In the genomic region with DNA sequence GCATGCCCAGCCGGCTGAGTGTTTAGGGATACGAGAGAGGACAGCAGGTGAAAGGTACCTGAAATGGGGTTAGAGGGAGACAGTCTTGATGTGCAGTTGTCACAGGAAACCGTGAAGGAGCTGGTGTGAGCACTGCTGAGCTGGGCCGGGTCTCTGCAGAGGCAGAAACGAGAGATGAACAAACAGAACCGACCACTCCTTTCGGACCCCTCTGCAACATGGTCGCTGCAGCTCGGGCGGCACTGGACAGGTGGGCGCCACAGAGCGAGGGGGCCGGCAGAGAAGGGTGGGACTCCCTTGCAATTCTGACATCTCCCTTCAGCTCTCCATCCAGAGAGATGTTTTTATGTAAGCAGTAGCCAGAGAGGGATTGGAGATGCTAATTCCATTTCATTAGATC, we compare ENCODE assay signal across 17 cellular contexts.
DNase-seq lines count a peak whose midpoint lies in the region; ATAC-seq and TF ChIP-seq lines count a peak whose summit lies in the region.
"Had no signal": no experiment of that assay in that cellular context is flagged by ENCODE, and none has a peak within 500 bp of the region (broad histone marks: within the 10 kb centered on the region; RNA-seq: fewer than 3 reads in every experiment).

No MANE protein-coding gene starts in this region.

- H2AFZ ChIP-seq in SK-N-SH (ENCODE audit: low read depth): no peak overlapping the region
- no peak overlapping the region for H2AFZ ChIP-seq in neuronal stem cell (ENCODE audit: low read length)

- H3K36me3 ChIP-seq in SK-N-SH (replicated peaks in 1 of 2; ENCODE audit: control insufficient read depth in 1 of 2, insufficient read depth in 2 of 2, low read length in 1 of 2) (no peaks in the 10 kb centered on the region), endodermal cell (ENCODE audit: control insufficient read depth, insufficient read depth, low read length) (no peaks in the 10 kb centered on the region), neuronal stem cell (replicated peaks in 1 of 2; ENCODE audit: control insufficient read depth in 2 of 2, insufficient read depth in 2 of 2, low read length in 2 of 2) (no peaks in the 10 kb centered on the region)
- H3K36me3 ChIP-seq: BE2C had no signal

- DNase-seq in SK-N-SH (peak; percentile 67), endodermal cell (peak; percentile 70), neuronal stem cell (ENCODE audit: low spot score) (no peak), NOMO-1 treated with dmso at 0.1 percent for 144 hours (lab: John Stamatoyannopoulos, UW; ENCODE audit: unreplicated experiment) (no peak), left cardiac atrium (no peak)
- DNase-seq: 8988T; BE2C; CD4-positive, alpha-beta T cell; EL; H7; IMR-90; Karpas-422; MM.1S; NCI-H1092 treated with DMSO at 0.1 percent for 48 hours had no signal

- H3K9me3 ChIP-seq in SK-N-SH (peaks cover 6% of the 10 kb centered on the region; the same call in 1 of the 2 replicates), endodermal cell (ENCODE audit: control insufficient read depth, low read length) (peaks cover 9% of the 10 kb centered on the region), neuronal stem cell (replicated peaks in 1 of 2; ENCODE audit: control insufficient read depth in 2 of 2, insufficient read depth in 1 of 2, low read depth in 1 of 2, low read length in 2 of 2) (no peaks in the 10 kb centered on the region)

- H3K27ac Mint-ChIP-seq in endodermal cell: no peak overlapping the region
- H3K27ac Mint-ChIP-seq: CD4-positive, alpha-beta T cell had no signal

- H3K79me1 ChIP-seq in neuronal stem cell (ENCODE audit: low read depth, low read length): no peaks in the 10 kb centered on the region

- no peaks in the 10 kb centered on the region for H3K79me2 ChIP-seq in SK-N-SH (ENCODE audit: insufficient read depth)

- H3K4me2 ChIP-seq in SK-N-SH (no peak overlapping the region), neuronal stem cell (ENCODE audit: insufficient read depth, low read length, poor library complexity, severe bottlenecking) (no peak overlapping the region)

- no peak overlapping the region for H3K18ac ChIP-seq in neuronal stem cell (ENCODE audit: low read length)

- no peaks in the 10 kb centered on the region for H4K20me1 ChIP-seq in SK-N-SH (ENCODE audit: insufficient read depth)

- H3K23ac ChIP-seq in neuronal stem cell (ENCODE audit: low read depth, low read length, poor library complexity): no peak overlapping the region

- H3K36me3 Mint-ChIP-seq in endodermal cell (ENCODE audit: low read depth): no peaks in the 10 kb centered on the region

- peaks cover 0 to 17% of the 10 kb centered on the region in 2 experiments; a peak in 1 of 4 replicates for H3K4me1 ChIP-seq in SK-N-SH (ENCODE audit: control insufficient read depth in 1 of 2, insufficient read depth in 2 of 2, low read depth in 1 of 2, low read length in 1 of 2)
- peaks cover 11% of the 10 kb centered on the region for H3K4me1 ChIP-seq in endodermal cell (ENCODE audit: control insufficient read depth, insufficient read depth, low read length)
- peaks cover 2 to 16% of the 10 kb centered on the region in 2 donors for H3K4me1 ChIP-seq in neuronal stem cell (ENCODE audit: control insufficient read depth in 2 of 2, insufficient read depth in 1 of 2, low read depth in 1 of 2, low read length in 2 of 2)
- H3K4me1 ChIP-seq: BE2C had no signal

- CTCF ChIA-PET in SK-N-SH (lab: Yijun Ruan, JAX): interaction anchor here (1.1 to 5.1 kb wide), 9 partner anchors 9 to 96 kb away, joined by 3 to 31 read pairs (median 4); partner anchors contain the start of gene TTYH2

- POLR2A ChIA-PET in SK-N-SH (lab: Yijun Ruan, JAX): interaction anchor here (1.2 kb wide), 1 partner anchor 728 kb away, joined by 3 read pairs; no protein-coding TSS in a partner anchor

- TF ChIP-seq POLR2A in GM18505 (IDR thresholded peaks at IDR 0.05; ENCODE audit: borderline replicate concordance, extremely low read depth, insufficient read depth, insufficient read length): no peak

- WGBS in SK-N-SH (ENCODE audit: low lambda C conversion rate): 36% methylated on average over 11 of the region's 13 CpGs
- 80 to 83% methylated on average over 11 to 13 of the region's 13 CpGs for WGBS in endodermal cell (ENCODE audit: insufficient coverage in 1 of 2, insufficient read length in 1 of 2), 2 experiments
- WGBS in neuronal stem cell (ENCODE audit: extremely low coverage in 2 of 2, insufficient read length in 2 of 2, insufficient replicate concordance in 1 of 2), 2 donors: no CpG with 5 or more reads among the region's 13 CpGs

- no peak for TF ChIP-seq RAD21 in SK-N-SH (IDR thresholded peaks at IDR 0.05; ENCODE audit: low read length)

- H3K9me2 ChIP-seq in SK-N-SH: no peaks in the 10 kb centered on the region

- no peak for TF ChIP-seq EP300 in SK-N-SH (IDR thresholded peaks at IDR 0.05; ENCODE audit: borderline replicate concordance in 1 of 2, low read depth in 1 of 2, low read length in 1 of 2)

- H3K9ac ChIP-seq in SK-N-SH (no peak overlapping the region), endodermal cell (ENCODE audit: extremely low read depth, low read length, poor library complexity, severe bottlenecking) (no peak overlapping the region), neuronal stem cell (ENCODE audit: low read depth, low read length, poor library complexity) (peak overlapping the region; percentile 9)

- H3K9me3 Mint-ChIP-seq in endodermal cell: peaks cover 17% of the 10 kb centered on the region
- H3K9me3 Mint-ChIP-seq: CD4-positive, alpha-beta T cell had no signal

- H3K4me3 Mint-ChIP-seq in endodermal cell: no peak overlapping the region
- H3K4me3 Mint-ChIP-seq: CD4-positive, alpha-beta T cell had no signal

- H2BK15ac ChIP-seq in neuronal stem cell (ENCODE audit: low read length): no peak overlapping the region

- H3K4me3 ChIP-seq in SK-N-SH (ENCODE audit: low read depth in 2 of 2, low read length in 1 of 2) (no peak overlapping the region), endodermal cell (ENCODE audit: low read length) (no peak overlapping the region), neuronal stem cell (ENCODE audit: low read length in 2 of 2) (no peak overlapping the region)

- intact Hi-C loops in left cardiac atrium (cut with DNase I): no loop called here

- no peaks in the 10 kb centered on the region for H3F3A ChIP-seq in SK-N-SH (replicated peaks; ENCODE audit: insufficient read depth)

- ATAC-seq in SK-N-SH treated with all-trans-retinoic acid at 6 μM for 48 hours (no peak), HG03135 (IDR thresholded peaks at IDR 0.05; ENCODE audit: unreplicated experiment) (no peak), GM18505 (IDR thresholded peaks at IDR 0.05; ENCODE audit: unreplicated experiment) (no peak), left cardiac atrium (no peak)

- no peak overlapping the region for H4K91ac ChIP-seq in neuronal stem cell (ENCODE audit: low read depth, low read length, poor library complexity)

- H3K27ac ChIP-seq in SK-N-SH (ENCODE audit: low read depth in 2 of 2, low read length in 1 of 2) (no peak overlapping the region), endodermal cell (ENCODE audit: low read depth, low read length) (no peak overlapping the region), neuronal stem cell (replicated peaks; ENCODE audit: low read length) (no peak overlapping the region)

- H4K8ac ChIP-seq in neuronal stem cell (ENCODE audit: low read depth, low read length): no peak overlapping the region

- no peaks in the 10 kb centered on the region for H3K27me3 Mint-ChIP-seq in endodermal cell (ENCODE audit: insufficient read depth)

- peaks cover 33% of the 10 kb centered on the region for H3K4me1 Mint-ChIP-seq in endodermal cell

- H3K4ac ChIP-seq in neuronal stem cell (ENCODE audit: low read length): no peak overlapping the region

- H3K27me3 ChIP-seq in SK-N-SH (ENCODE audit: insufficient read depth): no peaks in the 10 kb centered on the region
- no peaks in the 10 kb centered on the region for H3K27me3 ChIP-seq in endodermal cell (ENCODE audit: control insufficient read depth, insufficient read depth, low read length, poor library complexity, severe bottlenecking)
- H3K27me3 ChIP-seq in neuronal stem cell (ENCODE audit: control insufficient read depth in 3 of 3, insufficient read depth in 3 of 3, low read depth in 1 of 3, low read length in 3 of 3): peaks cover 0 to 56% (median 2%) of the 10 kb centered on the region in 3 experiments
- H3K27me3 ChIP-seq: BE2C had no signal

- no peak overlapping the region for H2BK12ac ChIP-seq in neuronal stem cell (ENCODE audit: low read length)

- H2AK5ac ChIP-seq in neuronal stem cell (ENCODE audit: low read depth, low read length): no peak overlapping the region

- H2BK120ac ChIP-seq in neuronal stem cell (ENCODE audit: low read depth, low read length): no peak overlapping the region

- H3K14ac ChIP-seq in neuronal stem cell (ENCODE audit: low read length): peak overlapping the region; percentile 15

- no peak for TF ChIP-seq CTCF in SK-N-SH (IDR thresholded peaks at IDR 0.05)
- TF ChIP-seq CTCF in endodermal cell (conservative IDR thresholded peaks at IDR 0.05): no peak

- H2BK5ac ChIP-seq in neuronal stem cell (ENCODE audit: low read length): no peak overlapping the region

TF ChIP-seq in SK-N-SH, 30 proteins besides CTCF, POLR2A, EP300 and RAD21 (continues in another document):
- TF ChIP-seq TAF1 (IDR thresholded peaks at IDR 0.05; ENCODE audit: borderline replicate concordance, low read depth, low read length) (no peak), IRF3 (IDR thresholded peaks at IDR 0.05; ENCODE audit: low read depth, low read length) (no peak)

TF ChIP-seq in SK-N-SH treated with all-trans-retinoic acid at 6 μM for 48 hours, 23 proteins besides CTCF, POLR2A, EP300 and RAD21 (continues in another document):
- TF ChIP-seq ESRRG (CRISPR knock-in tag; IDR thresholded peaks at IDR 0.05) (no peak), TOX (CRISPR knock-in tag; IDR thresholded peaks at IDR 0.05; ENCODE audit: borderline replicate concordance) (no peak), ZFP30 (CRISPR knock-in tag; IDR thresholded peaks at IDR 0.05) (no peak), RARB (CRISPR knock-in tag; IDR thresholded peaks at IDR 0.05) (no peak), ISL1 (CRISPR knock-in tag; IDR thresholded peaks at IDR 0.05) (no peak), ZNF8 (CRISPR knock-in tag; IDR thresholded peaks at IDR 0.05) (no peak), BACH2 (CRISPR knock-in tag; IDR thresholded peaks at IDR 0.05; ENCODE audit: borderline replicate concordance) (no peak), CSDC2 (CRISPR knock-in tag; IDR thresholded peaks at IDR 0.05) (no peak), GLIS3 (CRISPR knock-in tag; IDR thresholded peaks at IDR 0.05) (no peak)
- TF ChIP-seq, protein P1, sequence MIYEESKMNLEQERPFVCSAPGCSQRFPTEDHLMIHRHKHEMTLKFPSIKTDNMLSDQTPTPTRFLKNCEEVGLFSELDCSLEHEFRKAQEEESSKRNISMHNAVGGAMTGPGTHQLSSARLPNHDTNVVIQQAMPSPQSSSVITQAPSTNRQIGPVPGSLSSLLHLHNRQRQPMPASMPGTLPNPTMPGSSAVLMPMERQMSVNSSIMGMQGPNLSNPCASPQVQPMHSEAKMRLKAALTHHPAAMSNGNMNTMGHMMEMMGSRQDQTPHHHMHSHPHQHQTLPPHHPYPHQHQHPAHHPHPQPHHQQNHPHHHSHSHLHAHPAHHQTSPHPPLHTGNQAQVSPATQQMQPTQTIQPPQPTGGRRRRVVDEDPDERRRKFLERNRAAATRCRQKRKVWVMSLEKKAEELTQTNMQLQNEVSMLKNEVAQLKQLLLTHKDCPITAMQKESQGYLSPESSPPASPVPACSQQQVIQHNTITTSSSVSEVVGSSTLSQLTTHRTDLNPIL (CRISPR knock-in tag; IDR thresholded peaks at IDR 0.05; ENCODE audit: low read depth): no peak

Comparison
In these comparisons a context has a peak if more than half of its experiments do, and no peak if none do; other contexts are left out.
1. DNase-seq: peak in SK-N-SH (single experiment) and endodermal cell (single experiment); none in neuronal stem cell (single experiment), NOMO-1 treated with dmso at 0.1 percent for 144 hours (single experiment) and left cardiac atrium (single experiment).